ENCODE assay signal across 8 cellular contexts in genomic region chr1:247390116-247390791, GRCh38. TPM values are rescaled to one million over a fixed set of nuclear protein-coding genes. Genes with fewer than 3 reads are reported as not detected.
DNase-seq lines count a peak whose midpoint lies in the region; ATAC-seq and TF ChIP-seq lines count a peak whose summit lies in the region.

No MANE protein-coding gene starts in this region.

- CTCF ChIA-PET in WTC11 (lab: Charles Lee), result interaction anchor here (0.6 to 3.4 kb wide), 41 partner anchors 9 to 667 kb away, joined by 3 to 59 read pairs (median 4); no protein-coding TSS in a partner anchor

- no peak overlapping the region; the same call in 1 of the 2 replicates for H3K27ac Mint-ChIP-seq in WTC11

- H3K27me3 Mint-ChIP-seq in WTC11 (ENCODE audit: low read depth), result peaks cover 20% of the 10 kb centered on the region

- POLR2A ChIA-PET in WTC11 (lab: Charles Lee), result interaction anchor here (0.5 to 0.9 kb wide), 5 partner anchors 10 to 76 kb away, joined by 3 to 13 read pairs (median 4); no protein-coding TSS in a partner anchor

- TF ChIP-seq CTCF in WTC11 (IDR thresholded peaks at IDR 0.05) (peak; percentile 91), cardiac fibroblast (IDR thresholded peaks at IDR 0.05; ENCODE audit: low read depth, low read length) (peak; percentile 97)

- H3K4me3 Mint-ChIP-seq in WTC11, result no peak overlapping the region

- H3K9me3 Mint-ChIP-seq in WTC11, result peaks cover 4% of the 10 kb centered on the region

- peaks cover 23% of the 10 kb centered on the region for H3K4me1 Mint-ChIP-seq in WTC11

- DNase-seq in Ammon's horn (ENCODE audit: low spot score) (peak; percentile 89), GM19238 (ENCODE audit: insufficient read length, low spot score) (peak; percentile 85), NCI-H226 (peak; percentile 59), WTC11 (ENCODE audit: low spot score) (peak; percentile 89), cardiac fibroblast (ENCODE audit: low read depth in 2 of 2) (peak; percentile 85 to 87), kidney tubule cell (ENCODE audit: low spot score) (peak; percentile 79)
- peak; percentile 88 for DNase-seq in stimulated activated CD4-positive, alpha-beta T cell treated with anti-CD3 and anti-CD28 coated beads, Interleukin-1b, Interleukin-23, amount 100 ng/mL, for 48 hours

- peak overlapping the region; percentile 13 to 30 for H3K4me3 ChIP-seq in cardiac fibroblast (replicated peaks in 1 of 2; ENCODE audit: low read depth in 2 of 2, low read length in 2 of 2)

- peaks cover 6% of the 10 kb centered on the region for H3K36me3 Mint-ChIP-seq in WTC11

- ATAC-seq in HG03280 (IDR thresholded peaks at IDR 0.05; ENCODE audit: unreplicated experiment), result peak; percentile 99
- ATAC-seq in WTC11, result peak; percentile 99

TF ChIP-seq in WTC11, 78 proteins besides CTCF, POLR2A, EP300 and RAD21 (continues in another document):
- 0 out of 2 replicates have a peak, but pooled peaks have one; percentile 37 for TF ChIP-seq SP1 (CRISPR knock-in tag; conservative IDR thresholded peaks at IDR 0.05)
- TF ChIP-seq ZNF416 (CRISPR knock-in tag; IDR thresholded peaks at IDR 0.05), result no peak
- no peak for TF ChIP-seq ZBTB43 (CRISPR knock-in tag; IDR thresholded peaks at IDR 0.05)
- no peak for TF ChIP-seq USF2 (CRISPR knock-in tag; IDR thresholded peaks at IDR 0.05)
- TF ChIP-seq ZNF532 (CRISPR knock-in tag; IDR thresholded peaks at IDR 0.05; ENCODE audit: borderline replicate concordance), result 0 out of 2 replicates have a peak, but pooled peaks have one; percentile 22
- TF ChIP-seq CREB1 (CRISPR knock-in tag; IDR thresholded peaks at IDR 0.05), result no peak
- peak; percentile 32; the same call in 1 of the 2 replicates for TF ChIP-seq ZNF317 (CRISPR knock-in tag; IDR thresholded peaks at IDR 0.05; ENCODE audit: borderline replicate concordance, low read depth)
- TF ChIP-seq SOX15 (CRISPR knock-in tag; IDR thresholded peaks at IDR 0.05), result no peak
- TF ChIP-seq HMGXB4 (CRISPR knock-in tag; IDR thresholded peaks at IDR 0.05), result peak; percentile 61; the same call in 1 of the 2 replicates
- no peak; the same call in 1 of the 2 replicates for TF ChIP-seq PRDM15 (CRISPR knock-in tag; IDR thresholded peaks at IDR 0.05)
- 0 out of 2 replicates have a peak, but pooled peaks have one; percentile 26 for TF ChIP-seq ERG (CRISPR knock-in tag; IDR thresholded peaks at IDR 0.05)
- TF ChIP-seq ZNF219 (CRISPR knock-in tag; IDR thresholded peaks at IDR 0.05; ENCODE audit: borderline replicate concordance), result no peak
- peak; percentile 70; the same call in 1 of the 2 replicates for TF ChIP-seq ETV6 (CRISPR knock-in tag; IDR thresholded peaks at IDR 0.05)
- no peak for TF ChIP-seq RELA (CRISPR knock-in tag; IDR thresholded peaks at IDR 0.05; ENCODE audit: borderline replicate concordance)
- TF ChIP-seq ZNF396 (CRISPR knock-in tag; IDR thresholded peaks at IDR 0.05; ENCODE audit: borderline replicate concordance), result no peak

RNA-seq across cellular contexts. Expression of gene NLRP3, which starts 25.7 kb away (rescaled TPM):
- 0.11 to 0.25 TPM (median 0.11 TPM) in 3 replicates for total RNA-seq in WTC11 (2021)

RNA-seq across cellular contexts. Expression of gene ZNF496, which starts 58.6 kb away (rescaled TPM):
- total RNA-seq in WTC11 (2021), result 81.5 to 89.0 TPM (median 88.3 TPM) in 3 replicates

Comparison
In these comparisons a context has a peak if more than half of its experiments do, and no peak if none do; other contexts are left out.
1. Peak in every context shown above with its lines: DNase-seq, ATAC-seq and H3K4me3 ChIP-seq.